ENCODE assay signal across 8 cellular contexts in the genomic region with DNA sequence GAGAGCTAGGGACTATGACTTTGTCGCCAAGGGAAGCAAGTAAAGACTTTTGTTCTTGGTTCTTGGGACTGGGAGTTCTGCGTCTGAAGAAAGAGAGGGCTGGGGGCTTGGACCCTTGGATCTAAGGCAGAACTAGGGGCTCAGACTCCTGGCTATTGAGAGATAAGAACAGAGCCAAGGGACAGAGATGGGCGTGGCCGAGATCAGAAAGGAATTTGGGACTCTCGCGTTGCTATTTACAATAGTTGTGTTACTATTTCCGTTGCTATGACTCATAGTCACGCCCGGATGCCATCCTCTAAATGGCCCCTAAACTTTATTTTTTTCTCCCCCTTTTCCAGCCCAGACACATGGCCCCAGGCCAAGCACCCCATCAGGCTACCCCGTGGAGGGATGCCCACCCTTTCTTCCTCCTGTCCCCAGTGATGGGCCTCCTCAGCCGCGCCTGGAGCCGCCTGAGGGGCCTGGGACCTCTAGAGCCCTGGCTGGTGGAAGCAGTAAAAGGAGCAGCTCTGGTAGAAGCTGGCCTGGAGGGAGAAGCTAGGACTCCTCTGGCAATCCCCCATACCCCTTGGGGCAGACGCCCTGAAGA.
DNase-seq lines count a peak whose midpoint lies in the region; ATAC-seq and TF ChIP-seq lines count a peak whose summit lies in the region.

No MANE protein-coding gene starts in this region.

- TF ChIP-seq CTCF in retinal pigment epithelial cell (conservative IDR thresholded peaks at IDR 0.05; ENCODE audit: low read depth, low read length): no peak

- H3K4me3 ChIP-seq in retinal pigment epithelial cell (ENCODE audit: low read length): peak overlapping the region; percentile 100

- peak; percentile 73 for DNase-seq in activated gamma-delta T cell treated with Interleukin-2 at 50 U/mL for 16 hours
- no peak for DNase-seq in activated gamma-delta T cell (lab: John Stamatoyannopoulos, UW)
- peak; percentile 68 for DNase-seq in NCI-H146 (lab: John Stamatoyannopoulos, UW)
- DNase-seq in T-helper 9 cell: peak; percentile 64
- DNase-seq in astrocyte of the hippocampus (ENCODE audit: low read depth, low spot score): peak; percentile 95
- DNase-seq in hepatic stellate cell (ENCODE audit: low spot score): peak; percentile 93
- peak; percentile 88 for DNase-seq in retinal pigment epithelial cell (ENCODE audit: low read depth)

- ATAC-seq in GM19455 (IDR thresholded peaks at IDR 0.05; ENCODE audit: unreplicated experiment): no peak
